Comparison of ENCODE assay signal across 14 cellular contexts in genomic region chr4:3685081-3685645, GRCh38.
DNase-seq lines count a peak whose midpoint lies in the region; ATAC-seq and TF ChIP-seq lines count a peak whose summit lies in the region.
"Had no signal": no experiment of that assay in that cellular context is flagged by ENCODE, and none has a peak within 500 bp of the region (broad histone marks: within the 10 kb centered on the region; RNA-seq: fewer than 3 reads in every experiment).

No MANE protein-coding gene starts in this region.

- intact Hi-C loops in natural killer cell (cut with micrococcal nuclease) = no loop called here
- intact Hi-C loops in posterior vena cava (cut with DNase I) = no loop called here

- no peaks in the 10 kb centered on the region for H3K36me3 Mint-ChIP-seq in natural killer cell treated with Interleukin-12 subunit alpha and Interleukin-12 subunit beta and Interleukin-15 and Interleukin-18, amount 100 ng/mL, for 72 hours
- H3K36me3 Mint-ChIP-seq in natural killer cell (no peaks in the 10 kb centered on the region), glutamatergic neuron (ENCODE audit: unreplicated experiment) (no peaks in the 10 kb centered on the region)
- no peaks in the 10 kb centered on the region for H3K36me3 Mint-ChIP-seq in activated T-cell treated with anti-CD3 and anti-CD28 coated beads, Interleukin-2, amount 50 U/mL, for 24 hours (ENCODE audit: low read depth)
- H3K36me3 Mint-ChIP-seq: CD4-positive, CD25-positive, alpha-beta regulatory T cell had no signal

- TF ChIP-seq CTCF in natural killer cell (IDR thresholded peaks at IDR 0.05) (no peak), glutamatergic neuron (IDR thresholded peaks at IDR 0.05; ENCODE audit: partially characterized antibody, unreplicated experiment) (no peak)

- ATAC-seq in natural killer cell treated with Interleukin-12 subunit alpha and Interleukin-12 subunit beta and Interleukin-15 and Interleukin-18, amount 100 ng/mL, for 72 hours = no peak
- no peak for ATAC-seq in natural killer cell
- ATAC-seq: A549, HepG2 had no signal

- peak; percentile 29 for DNase-seq in natural killer cell treated with Interleukin-12 subunit alpha and Interleukin-12 subunit beta and Interleukin-15 and Interleukin-18, amount 100 ng/mL, for 72 hours (ENCODE audit: low spot score)
- DNase-seq in natural killer cell (no peak), glutamatergic neuron (peak; percentile 5), posterior vena cava (ENCODE audit: low spot score) (peak; percentile 57), C1 segment of cervical spinal cord (lab: John Stamatoyannopoulos, UW) (no peak), NCI-H1092 treated with DMSO at 0.1 percent for 48 hours (lab: John Stamatoyannopoulos, UW) (no peak)
- DNase-seq in activated T-cell treated with anti-CD3 and anti-CD28 coated beads, Interleukin-2, amount 50 U/mL, for 24 hours = no peak
- DNase-seq: Calu3; CD4-positive, CD25-positive, alpha-beta regulatory T cell; DMS 273 treated with DMSO at 0.1 percent for 48 hours; HCEC 1CT; HFFc6 had no signal

- no peaks in the 10 kb centered on the region for H3K4me1 Mint-ChIP-seq in natural killer cell treated with Interleukin-12 subunit alpha and Interleukin-12 subunit beta and Interleukin-15 and Interleukin-18, amount 100 ng/mL, for 72 hours (ENCODE audit: low read depth in 2 of 2)
- H3K4me1 Mint-ChIP-seq in natural killer cell (no peaks in the 10 kb centered on the region), glutamatergic neuron (ENCODE audit: low read depth, unreplicated experiment) (peaks cover 2% of the 10 kb centered on the region)
- H3K4me1 Mint-ChIP-seq in activated T-cell treated with anti-CD3 and anti-CD28 coated beads, Interleukin-2, amount 50 U/mL, for 24 hours (ENCODE audit: low read depth) = no peaks in the 10 kb centered on the region
- H3K4me1 Mint-ChIP-seq: CD4-positive, CD25-positive, alpha-beta regulatory T cell had no signal

- no peaks in the 10 kb centered on the region for H3K9me3 Mint-ChIP-seq in natural killer cell treated with Interleukin-12 subunit alpha and Interleukin-12 subunit beta and Interleukin-15 and Interleukin-18, amount 100 ng/mL, for 72 hours
- no peaks in the 10 kb centered on the region for H3K9me3 Mint-ChIP-seq in natural killer cell
- H3K9me3 Mint-ChIP-seq in glutamatergic neuron (ENCODE audit: unreplicated experiment) = peaks cover 6% of the 10 kb centered on the region
- no peaks in the 10 kb centered on the region for H3K9me3 Mint-ChIP-seq in activated T-cell treated with anti-CD3 and anti-CD28 coated beads, Interleukin-2, amount 50 U/mL, for 24 hours
- H3K9me3 Mint-ChIP-seq: HFFc6 had no signal

- peaks cover 8 to 12% of the 10 kb centered on the region in 2 donors for H3K27me3 Mint-ChIP-seq in natural killer cell treated with Interleukin-12 subunit alpha and Interleukin-12 subunit beta and Interleukin-15 and Interleukin-18, amount 100 ng/mL, for 72 hours
- H3K27me3 Mint-ChIP-seq in natural killer cell (ENCODE audit: low read depth in 2 of 2) (peaks cover 5 to 8% of the 10 kb centered on the region in 2 donors), glutamatergic neuron (ENCODE audit: unreplicated experiment) (peaks cover 5% of the 10 kb centered on the region)
- peaks cover 8% of the 10 kb centered on the region for H3K27me3 Mint-ChIP-seq in activated T-cell treated with anti-CD3 and anti-CD28 coated beads, Interleukin-2, amount 50 U/mL, for 24 hours
- H3K27me3 Mint-ChIP-seq: CD4-positive, CD25-positive, alpha-beta regulatory T cell had no signal

- no peak overlapping the region for H3K4me3 Mint-ChIP-seq in natural killer cell treated with Interleukin-12 subunit alpha and Interleukin-12 subunit beta and Interleukin-15 and Interleukin-18, amount 100 ng/mL, for 72 hours
- H3K4me3 Mint-ChIP-seq in natural killer cell (no peak overlapping the region), glutamatergic neuron (ENCODE audit: unreplicated experiment) (no peak overlapping the region)
- H3K4me3 Mint-ChIP-seq in activated T-cell treated with anti-CD3 and anti-CD28 coated beads, Interleukin-2, amount 50 U/mL, for 24 hours = no peak overlapping the region
- H3K4me3 Mint-ChIP-seq: CD4-positive, CD25-positive, alpha-beta regulatory T cell; HFFc6 had no signal

- H3K27ac Mint-ChIP-seq in natural killer cell treated with Interleukin-12 subunit alpha and Interleukin-12 subunit beta and Interleukin-15 and Interleukin-18, amount 100 ng/mL, for 72 hours = no peak overlapping the region
- H3K27ac Mint-ChIP-seq in natural killer cell (no peak overlapping the region), glutamatergic neuron (ENCODE audit: unreplicated experiment) (no peak overlapping the region)
- no peak overlapping the region for H3K27ac Mint-ChIP-seq in activated T-cell treated with anti-CD3 and anti-CD28 coated beads, Interleukin-2, amount 50 U/mL, for 24 hours
- H3K27ac Mint-ChIP-seq: CD4-positive, CD25-positive, alpha-beta regulatory T cell; HFFc6 had no signal

Comparison
In these comparisons a context has a peak if more than half of its experiments do, and no peak if none do; other contexts are left out.
1. DNase-seq: peak in natural killer cell treated with Interleukin-12 subunit alpha and Interleukin-12 subunit beta and Interleukin-15 and Interleukin-18, amount 100 ng/mL, for 72 hours (single experiment), glutamatergic neuron (single experiment) and posterior vena cava (single experiment); none in natural killer cell (single experiment), activated T-cell treated with anti-CD3 and anti-CD28 coated beads, Interleukin-2, amount 50 U/mL, for 24 hours (single experiment), C1 segment of cervical spinal cord (0 of 14) and NCI-H1092 treated with DMSO at 0.1 percent for 48 hours (single experiment).